ENCODE assay signal across 13 cellular contexts in genomic region chr15:38562278-38562677, GRCh38. TPM values are rescaled to one million over a fixed set of nuclear protein-coding genes. Genes with fewer than 3 reads are reported as not detected.
DNase-seq lines count a peak whose midpoint lies in the region; ATAC-seq and TF ChIP-seq lines count a peak whose summit lies in the region.
"Had no signal": no experiment of that assay in that cellular context is flagged by ENCODE, and none has a peak within 500 bp of the region (broad histone marks: within the 10 kb centered on the region; RNA-seq: fewer than 3 reads in every experiment).

No MANE protein-coding gene starts in this region.

- ATAC-seq in central memory CD8-positive, alpha-beta T cell (replicated peaks; ENCODE audit: extremely low read depth, poor library complexity, severe bottlenecking), result no peak
- no peak for ATAC-seq in psoas muscle
- ATAC-seq: left cardiac atrium had no signal

- H3K27ac Mint-ChIP-seq in central memory CD8-positive, alpha-beta T cell (ENCODE audit: low read depth), result peak overlapping the region; percentile 88
- H3K27ac Mint-ChIP-seq: HFFc6 had no signal

- H3K36me3 ChIP-seq in OCI-LY3 (replicated peaks; ENCODE audit: low read depth, low read length) (peaks cover 39% of the 10 kb centered on the region), psoas muscle (ENCODE audit: insufficient read depth in 1 of 2, low read depth in 1 of 2) (no peaks in the 10 kb centered on the region)
- H3K36me3 ChIP-seq: breast epithelium had no signal

- intact Hi-C loops in psoas muscle (cut with DNase I), result loop anchor here (5.0 to 10.0 kb wide), 3 partner anchors 85 to 123 kb away; no protein-coding TSS in a partner anchor

- H3K4me3 ChIP-seq in OCI-LY3 (ENCODE audit: low read length) (peak overlapping the region; percentile 88), psoas muscle (no peak overlapping the region)
- H3K4me3 ChIP-seq: breast epithelium had no signal

- H3K27me3 ChIP-seq in OCI-LY3 (ENCODE audit: low read depth, low read length) (no peaks in the 10 kb centered on the region), psoas muscle (ENCODE audit: insufficient read depth in 3 of 3, low read length in 2 of 3) (peaks cover 0 to 29% (median 0%) of the 10 kb centered on the region in 3 donors)
- H3K27me3 ChIP-seq: breast epithelium had no signal

- no peaks in the 10 kb centered on the region for H3K27me3 Mint-ChIP-seq in central memory CD8-positive, alpha-beta T cell

- H3K4me3 Mint-ChIP-seq in central memory CD8-positive, alpha-beta T cell, result peak overlapping the region; percentile 95
- H3K4me3 Mint-ChIP-seq: HFFc6 had no signal

- peak; percentile 28 for DNase-seq in stimulated activated CD4-positive, alpha-beta T cell treated with anti-CD3 and anti-CD28 coated beads, Interleukin-15, amount 100 ng/mL, for 24 hours
- DNase-seq in stimulated activated CD4-positive, alpha-beta T cell treated with anti-CD3 and anti-CD28 coated beads, Interleukin-4, amount 100 ng/mL, for 1 hour, result no peak
- DNase-seq in central memory CD8-positive, alpha-beta T cell (ENCODE audit: low spot score in 2 of 2), result no peak
- no peak for DNase-seq in substantia nigra (lab: John Stamatoyannopoulos, UW)
- DNase-seq in SHP77 (lab: John Stamatoyannopoulos, UW), result no peak
- DNase-seq in NCI-H1105 (lab: John Stamatoyannopoulos, UW), result no peak
- no peak for DNase-seq in psoas muscle
- DNase-seq: HFFc6; left cardiac atrium; NCI-H446; stimulated activated CD4-positive, alpha-beta T cell treated with anti-CD3 and anti-CD28 coated beads, Interleukin-1b, Interleukin-23, amount 100 ng/mL, for 48 hours had no signal

- H3K4me1 Mint-ChIP-seq in central memory CD8-positive, alpha-beta T cell, result peaks cover 74% of the 10 kb centered on the region

- peaks cover 62% of the 10 kb centered on the region for H3K36me3 Mint-ChIP-seq in central memory CD8-positive, alpha-beta T cell (ENCODE audit: insufficient read depth)

- H3K9me3 ChIP-seq in OCI-LY3 (ENCODE audit: insufficient read depth, low read length), result no peaks in the 10 kb centered on the region
- no peaks in the 10 kb centered on the region for H3K9me3 ChIP-seq in psoas muscle
- H3K9me3 ChIP-seq: breast epithelium had no signal

- peak overlapping the region; percentile 96 for H3K4me2 ChIP-seq in OCI-LY3 (ENCODE audit: low read length)

- WGBS in psoas muscle, 3 donors, result 75 to 84% (median 78%) methylated on average over 3 of the region's 3 CpGs

- H3K27ac ChIP-seq in OCI-LY3 (ENCODE audit: low read length) (peak overlapping the region; percentile 81), substantia nigra (ENCODE audit: low read depth, low read length, poor library complexity, severe bottlenecking) (no peak overlapping the region), psoas muscle (no peak overlapping the region)
- H3K27ac ChIP-seq: breast epithelium had no signal

- H3K79me2 ChIP-seq in OCI-LY3 (ENCODE audit: low read length), result peaks cover 70% of the 10 kb centered on the region

- H3K9ac ChIP-seq in OCI-LY3 (ENCODE audit: low read length), result peak overlapping the region; percentile 87

- TF ChIP-seq CTCF in OCI-LY3 (IDR thresholded peaks at IDR 0.05; ENCODE audit: low read depth, low read length), result no peak; the same call in 1 of the 2 replicates
- TF ChIP-seq CTCF in psoas muscle (IDR thresholded peaks at IDR 0.05), result no peak

- H3K4me1 ChIP-seq in OCI-LY3 (ENCODE audit: low read length) (peaks cover 45% of the 10 kb centered on the region), psoas muscle (peaks cover 3% of the 10 kb centered on the region)
- H3K4me1 ChIP-seq: breast epithelium had no signal

- H2AFZ ChIP-seq in OCI-LY3 (ENCODE audit: low read depth, low read length), result no peak overlapping the region

- H3K9me3 Mint-ChIP-seq in central memory CD8-positive, alpha-beta T cell, result no peaks in the 10 kb centered on the region
- H3K9me3 Mint-ChIP-seq: HFFc6 had no signal

- H4K20me1 ChIP-seq in OCI-LY3 (ENCODE audit: insufficient read depth, low read length), result peaks cover 9% of the 10 kb centered on the region; the same call in 1 of the 2 replicates

RNA-seq across cellular contexts. Expression of gene RASGRP1, which starts 2.3 kb away (rescaled TPM):
- total RNA-seq in psoas muscle, result under 1 TPM; 0.10 to 0.27 (median 0.22) TPM
- polyA plus RNA-seq in psoas muscle, result under 1 TPM in 2 of 3 donors, not detected in 1; 0.01 to 0.03 TPM
